2 cellular contexts compared by ENCODE assay signal in genomic region chr17:77894126-77894956, GRCh38.
TF ChIP-seq lines count a peak whose summit lies in the region.

No MANE protein-coding gene starts in this region.

TF ChIP-seq in HEK293, 187 proteins besides CTCF, POLR2A, EP300 and RAD21 (continued from another document):
- no peak for TF ChIP-seq BCL6B (tag by site-specific recombination; IDR thresholded peaks at IDR 0.05)

TF ChIP-seq in H1, 55 proteins besides CTCF, POLR2A, EP300 and RAD21 (continued from another document):
- TF ChIP-seq GTF2F1 (IDR thresholded peaks at IDR 0.05; ENCODE audit: borderline replicate concordance, low read depth, low read length): no peak
- TF ChIP-seq SIN3A (conservative IDR thresholded peaks at IDR 0.05 in 1 of 2, IDR thresholded peaks at IDR 0.05 in 1 of 2; ENCODE audit: low read depth in 1 of 2, low read length in 2 of 2): no peak
- TF ChIP-seq SIX5 (IDR thresholded peaks at IDR 0.05; ENCODE audit: low read depth, low read length): no peak
- no peak for TF ChIP-seq SP2 (IDR thresholded peaks at IDR 0.05; ENCODE audit: low read length)
- TF ChIP-seq SRF (IDR thresholded peaks at IDR 0.05; ENCODE audit: low read depth, low read length): no peak
- TF ChIP-seq SUZ12 (IDR thresholded peaks at IDR 0.05; ENCODE audit: low read length): no peak
- no peak for TF ChIP-seq TBP (IDR thresholded peaks at IDR 0.05; ENCODE audit: low read depth, low read length)
- TF ChIP-seq KDM1A (IDR thresholded peaks at IDR 0.05; ENCODE audit: borderline replicate concordance, low read length): no peak
- TF ChIP-seq CBX8 (IDR thresholded peaks at IDR 0.05; ENCODE audit: borderline replicate concordance, low read depth, low read length): no peak
- no peak for TF ChIP-seq JUND (IDR thresholded peaks at IDR 0.05; ENCODE audit: low read length)
- TF ChIP-seq CEBPB (IDR thresholded peaks at IDR 0.05; ENCODE audit: low read depth, low read length): no peak
- TF ChIP-seq USF2 (IDR thresholded peaks at IDR 0.05; ENCODE audit: low read length): no peak
